Comparison of ENCODE assay signal across 18 cellular contexts in the genomic region with DNA sequence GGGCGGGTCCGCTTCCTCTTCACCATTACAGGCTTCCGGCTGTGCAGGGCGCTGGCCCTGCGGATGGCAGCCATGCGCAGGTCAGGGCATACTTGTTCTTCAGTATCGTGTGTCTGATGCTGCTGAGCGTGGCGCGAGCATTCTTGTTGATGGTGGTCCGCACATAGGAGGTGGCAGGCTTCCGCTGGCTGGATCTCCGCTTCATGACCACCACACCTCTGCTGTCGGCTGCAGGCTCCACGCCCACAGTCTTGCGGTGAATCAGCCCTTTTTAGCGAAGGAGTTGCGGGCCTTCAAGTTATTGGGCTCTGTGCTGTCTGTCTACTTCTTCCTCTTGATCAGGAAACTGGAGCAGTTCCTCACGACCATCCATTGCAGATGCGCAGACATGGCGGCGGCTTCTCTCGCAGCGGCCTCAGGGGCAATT.
DNase-seq lines count a peak whose midpoint lies in the region; ATAC-seq lines count a peak whose summit lies in the region.
"Had no signal": no experiment of that assay in that cellular context is flagged by ENCODE, and none has a peak within 500 bp of the region (broad histone marks: within the 10 kb centered on the region; RNA-seq: fewer than 3 reads in every experiment).

No MANE protein-coding gene starts in this region.

- no peak overlapping the region for H2BK5ac ChIP-seq in mesenchymal stem cell (ENCODE audit: low read depth, low read length, poor library complexity, severe bottlenecking)
- peak overlapping the region; percentile 68 for H2BK5ac ChIP-seq in neuronal stem cell (ENCODE audit: low read length)

- H3K9me3 ChIP-seq in mesenchymal stem cell (ENCODE audit: control insufficient read depth, low read length) = no peaks in the 10 kb centered on the region
- H3K9me3 ChIP-seq in neuronal stem cell (replicated peaks in 1 of 2; ENCODE audit: control insufficient read depth in 2 of 2, insufficient read depth in 1 of 2, low read depth in 1 of 2, low read length in 2 of 2) = peaks cover 0 to 6% of the 10 kb centered on the region in 2 donors
- H3K9me3 ChIP-seq: A549, Caco-2 had no signal

- H3K27me3 ChIP-seq in mesenchymal stem cell (ENCODE audit: control insufficient read depth in 1 of 2, insufficient read depth in 1 of 2, low read length in 2 of 2) (no peaks in the 10 kb centered on the region), neuronal stem cell (ENCODE audit: control insufficient read depth in 3 of 3, insufficient read depth in 3 of 3, low read depth in 1 of 3, low read length in 3 of 3) (no peaks in the 10 kb centered on the region)
- H3K27me3 ChIP-seq: BLaER1 treated with 17β-estradiol and CSF1 and Interleukin-3, amounts not matched to agents 10 nM and 100 nM had no signal

- H3K79me1 ChIP-seq in mesenchymal stem cell (replicated peaks; ENCODE audit: low read length, poor library complexity, severe bottlenecking) = no peaks in the 10 kb centered on the region
- no peaks in the 10 kb centered on the region for H3K79me1 ChIP-seq in neuronal stem cell (ENCODE audit: low read depth, low read length)

- intact Hi-C loops in Right ventricle myocardium inferior (cut with DNase I) (no loop called here), left cardiac atrium (cut with DNase I) (no loop called here)

- H3K4me2 ChIP-seq in mesenchymal stem cell (ENCODE audit: low read length, poor library complexity, severe bottlenecking) (no peak overlapping the region), neuronal stem cell (ENCODE audit: insufficient read depth, low read length, poor library complexity, severe bottlenecking) (no peak overlapping the region)
- H3K4me2 ChIP-seq: A549; BLaER1 treated with 17β-estradiol and CSF1 and Interleukin-3, amounts not matched to agents 10 nM and 100 nM had no signal

- DNase-seq in Right ventricle myocardium inferior (ENCODE audit: missing footprints) = peak; percentile 54
- DNase-seq in left cardiac atrium = no peak
- DNase-seq in mesenchymal stem cell = no peak
- no peak for DNase-seq in neuronal stem cell (ENCODE audit: low spot score)
- no peak for DNase-seq in activated gamma-delta T cell treated with Interleukin-2 at 50 U/mL for 16 hours
- DNase-seq: AML-193; Caco-2; Calu3; CD4-positive, alpha-beta T cell; CD8-positive, alpha-beta T cell; DMS79 treated with DMSO at 0.1 percent for 48 hours; GF-D8 had no signal

- no peak for ATAC-seq in Right ventricle myocardium inferior
- no peak for ATAC-seq in left cardiac atrium
- no peak for ATAC-seq in HG03045 (IDR thresholded peaks at IDR 0.05; ENCODE audit: unreplicated experiment)
- ATAC-seq in GM19035 (IDR thresholded peaks at IDR 0.05; ENCODE audit: unreplicated experiment) = no peak
- ATAC-seq: A549; CD8-positive, alpha-beta T cell had no signal

- H3K14ac ChIP-seq in mesenchymal stem cell (ENCODE audit: low read length in 2 of 2) = peak overlapping the region in 1 of 2 experiments; percentile 53
- no peak overlapping the region for H3K14ac ChIP-seq in neuronal stem cell (ENCODE audit: low read length)

- H3K27ac ChIP-seq in mesenchymal stem cell (ENCODE audit: low read length, poor library complexity, severe bottlenecking) (no peak overlapping the region), neuronal stem cell (replicated peaks; ENCODE audit: low read length) (no peak overlapping the region)
- H3K27ac ChIP-seq: 22Rv1; A549; BLaER1 treated with 17β-estradiol and CSF1 and Interleukin-3, amounts not matched to agents 10 nM and 100 nM; C4-2B had no signal

- H3K4me1 ChIP-seq in mesenchymal stem cell (ENCODE audit: control insufficient read depth, insufficient read depth, low read depth, low read length) (peaks cover 3% of the 10 kb centered on the region), neuronal stem cell (ENCODE audit: control insufficient read depth in 2 of 2, insufficient read depth in 1 of 2, low read depth in 1 of 2, low read length in 2 of 2) (peaks cover 10 to 16% of the 10 kb centered on the region in 2 donors)
- H3K4me1 ChIP-seq: BLaER1 treated with 17β-estradiol and CSF1 and Interleukin-3, amounts not matched to agents 10 nM and 100 nM; Caco-2 had no signal

- no peak overlapping the region for H2AFZ ChIP-seq in mesenchymal stem cell (ENCODE audit: low read depth, low read length)
- no peak overlapping the region for H2AFZ ChIP-seq in neuronal stem cell (ENCODE audit: low read length)

- H2AK5ac ChIP-seq in mesenchymal stem cell (ENCODE audit: low read length, severe bottlenecking) (peak overlapping the region; percentile 58), neuronal stem cell (ENCODE audit: low read depth, low read length) (peak overlapping the region; percentile 87)

- peak overlapping the region in 1 of 2 experiments; percentile 42 for H2BK12ac ChIP-seq in mesenchymal stem cell (ENCODE audit: low read length in 2 of 2)
- no peak overlapping the region for H2BK12ac ChIP-seq in neuronal stem cell (ENCODE audit: low read length)

- H3K9ac ChIP-seq in mesenchymal stem cell (ENCODE audit: low read length) (no peak overlapping the region), neuronal stem cell (ENCODE audit: low read depth, low read length, poor library complexity) (no peak overlapping the region)
- H3K9ac ChIP-seq: BLaER1 treated with 17β-estradiol and CSF1 and Interleukin-3, amounts not matched to agents 10 nM and 100 nM had no signal

- H4K8ac ChIP-seq in mesenchymal stem cell (ENCODE audit: low read length) (no peak overlapping the region), neuronal stem cell (ENCODE audit: low read depth, low read length) (no peak overlapping the region)

- 98% methylated on average over 20 of the region's 24 CpGs for WGBS in mesenchymal stem cell
- WGBS in neuronal stem cell (ENCODE audit: extremely low coverage in 2 of 2, insufficient read length in 2 of 2, insufficient replicate concordance in 1 of 2), 2 donors = no CpG with 5 or more reads among the region's 24 CpGs

- H3K4me3 ChIP-seq in mesenchymal stem cell (ENCODE audit: insufficient read depth in 1 of 2, low read depth in 1 of 2, low read length in 2 of 2) (no peak overlapping the region), neuronal stem cell (ENCODE audit: low read length in 2 of 2) (no peak overlapping the region)
- H3K4me3 ChIP-seq: A549; BLaER1 treated with 17β-estradiol and CSF1 and Interleukin-3, amounts not matched to agents 10 nM and 100 nM had no signal

- H3K4ac ChIP-seq in mesenchymal stem cell (ENCODE audit: low read depth in 1 of 2, low read length in 2 of 2) = peak overlapping the region in 1 of 2 experiments; percentile 44
- peak overlapping the region; percentile 77 for H3K4ac ChIP-seq in neuronal stem cell (ENCODE audit: low read length)

- H2BK15ac ChIP-seq in mesenchymal stem cell (ENCODE audit: low read depth, poor library complexity, severe bottlenecking) (no peak overlapping the region), neuronal stem cell (ENCODE audit: low read length) (no peak overlapping the region)

- H3K23ac ChIP-seq in mesenchymal stem cell (ENCODE audit: low read length in 2 of 2) = no peak overlapping the region
- H3K23ac ChIP-seq in neuronal stem cell (ENCODE audit: low read depth, low read length, poor library complexity) = no peak overlapping the region

- H4K91ac ChIP-seq in mesenchymal stem cell (ENCODE audit: low read length) = peak overlapping the region; percentile 34
- H4K91ac ChIP-seq in neuronal stem cell (ENCODE audit: low read depth, low read length, poor library complexity) = no peak overlapping the region

- H3K36me3 ChIP-seq in mesenchymal stem cell (ENCODE audit: control insufficient read depth in 1 of 2, insufficient read depth in 2 of 2, low read depth in 1 of 2, low read length in 2 of 2) (no peaks in the 10 kb centered on the region), neuronal stem cell (replicated peaks in 1 of 2; ENCODE audit: control insufficient read depth in 2 of 2, insufficient read depth in 2 of 2, low read length in 2 of 2) (no peaks in the 10 kb centered on the region)
- H3K36me3 ChIP-seq: BLaER1 treated with 17β-estradiol and CSF1 and Interleukin-3, amounts not matched to agents 10 nM and 100 nM had no signal

- H3K18ac ChIP-seq in mesenchymal stem cell (ENCODE audit: low read depth in 1 of 2, low read length in 2 of 2) = no peak overlapping the region
- peak overlapping the region; percentile 82 for H3K18ac ChIP-seq in neuronal stem cell (ENCODE audit: low read length)

- H2BK120ac ChIP-seq in mesenchymal stem cell (ENCODE audit: low read depth, low read length) (no peak overlapping the region), neuronal stem cell (ENCODE audit: low read depth, low read length) (no peak overlapping the region)
